26 cellular contexts compared by ENCODE assay signal in the genomic region with DNA sequence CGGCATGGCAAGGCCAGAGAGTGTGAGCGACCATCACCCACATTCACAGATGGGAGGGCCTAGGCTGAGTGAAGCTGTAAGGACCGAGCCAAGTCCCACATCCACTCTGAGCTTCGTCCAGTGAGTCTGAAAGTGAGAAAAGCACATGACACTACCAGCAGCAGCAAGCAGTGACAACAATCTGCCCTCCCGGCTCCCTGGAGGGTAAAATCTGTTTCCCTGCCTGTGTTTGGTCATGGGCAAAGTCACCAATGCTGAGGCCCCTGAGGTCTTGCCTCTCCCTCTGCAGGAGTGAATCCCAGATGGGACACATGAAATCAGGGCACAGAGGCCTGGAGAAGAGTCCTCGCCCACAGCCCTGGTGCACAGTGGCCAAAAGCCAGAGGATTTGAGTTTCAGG. TPM values are rescaled to one million over a fixed set of nuclear protein-coding genes. Genes with fewer than 3 reads are reported as not detected.
DNase-seq lines count a peak whose midpoint lies in the region; ATAC-seq and TF ChIP-seq lines count a peak whose summit lies in the region.
"Had no signal": no experiment of that assay in that cellular context is flagged by ENCODE, and none has a peak within 500 bp of the region (broad histone marks: within the 10 kb centered on the region; RNA-seq: fewer than 3 reads in every experiment).

No MANE protein-coding gene starts in this region.

- no peak for ATAC-seq in activated T-cell treated with anti-CD3 and anti-CD28 coated beads, Interleukin-2, amount 50 U/mL, for 72 hours (replicated peaks in 1 of 2)
- ATAC-seq in GM19463 (IDR thresholded peaks at IDR 0.05; ENCODE audit: unreplicated experiment) (no peak), GM21390 (IDR thresholded peaks at IDR 0.05; ENCODE audit: unreplicated experiment) (no peak)
- ATAC-seq: HepG2, PC-3, Right ventricle myocardium inferior, SK-N-SH treated with all-trans-retinoic acid at 6 μM for 48 hours had no signal

- no peaks in the 10 kb centered on the region for H3K27me3 Mint-ChIP-seq in activated T-cell treated with anti-CD3 and anti-CD28 coated beads, Interleukin-2, amount 50 U/mL, for 72 hours (ENCODE audit: low read depth)
- H3K27me3 Mint-ChIP-seq in osteocyte (ENCODE audit: unreplicated experiment): peaks cover 22% of the 10 kb centered on the region
- peaks cover under 1% of the 10 kb centered on the region for H3K27me3 Mint-ChIP-seq in type B pancreatic cell
- H3K27me3 Mint-ChIP-seq: CD8-positive, alpha-beta memory T cell had no signal

- H3K4me3 Mint-ChIP-seq in activated T-cell treated with anti-CD3 and anti-CD28 coated beads, Interleukin-2, amount 50 U/mL, for 72 hours: no peak overlapping the region
- H3K4me3 Mint-ChIP-seq in osteocyte (ENCODE audit: unreplicated experiment) (no peak overlapping the region), type B pancreatic cell (no peak overlapping the region)
- H3K4me3 Mint-ChIP-seq: CD14-positive monocyte had no signal

- H3K27ac Mint-ChIP-seq in activated T-cell treated with anti-CD3 and anti-CD28 coated beads, Interleukin-2, amount 50 U/mL, for 72 hours: no peak overlapping the region
- H3K27ac Mint-ChIP-seq in osteocyte (ENCODE audit: unreplicated experiment) (no peak overlapping the region), type B pancreatic cell (no peak overlapping the region)
- H3K27ac Mint-ChIP-seq: CD14-positive monocyte had no signal

- DNase-seq in activated T-cell treated with anti-CD3 and anti-CD28 coated beads, Interleukin-2, amount 50 U/mL, for 48 hours: peak; percentile 9 to 10
- DNase-seq in activated T-cell treated with anti-CD3 and anti-CD28 coated beads, Interleukin-2, amount 50 U/mL, for 72 hours: no peak
- peak; percentile 23 for DNase-seq in ecto neural progenitor cell (ENCODE audit: low spot score)
- peak; percentile 49 for DNase-seq in osteocyte (ENCODE audit: extremely low spot score, unreplicated experiment)
- peak; percentile 61 for DNase-seq in type B pancreatic cell (ENCODE audit: extremely low spot score, unreplicated experiment)
- DNase-seq in activated CD4-positive, alpha-beta T cell treated with anti-CD3 and anti-CD28 coated beads for 1 hour: no peak
- DNase-seq: AML-193; Calu3; CD8-positive, alpha-beta memory T cell; DMS79 treated with DMSO at 0.1 percent for 48 hours; Karpas-422; NCI-H1092; NCI-H1436; NCI-H187; NCI-H2171 treated with DMSO at 0.1 percent for 48 hours; NCI-H524; NCI-H748 treated with DMSO at 0.1 percent for 48 hours; NK-92 treated with Interleukin-12 subunit alpha and Interleukin-12 subunit beta, amount 100 ng/mL, for 24 hours; PC-3; SJCRH30 had no signal

- H3K4me1 Mint-ChIP-seq in activated T-cell treated with anti-CD3 and anti-CD28 coated beads, Interleukin-2, amount 50 U/mL, for 72 hours (ENCODE audit: low read depth): peaks cover 15% of the 10 kb centered on the region
- H3K4me1 Mint-ChIP-seq in osteocyte (ENCODE audit: unreplicated experiment) (no peaks in the 10 kb centered on the region), type B pancreatic cell (ENCODE audit: unreplicated experiment) (no peaks in the 10 kb centered on the region)

- H3K36me3 Mint-ChIP-seq in activated T-cell treated with anti-CD3 and anti-CD28 coated beads, Interleukin-2, amount 50 U/mL, for 72 hours (ENCODE audit: insufficient read depth in 2 of 2): peaks cover 44 to 47% of the 10 kb centered on the region in 2 donors
- no peaks in the 10 kb centered on the region for H3K36me3 Mint-ChIP-seq in osteocyte (ENCODE audit: unreplicated experiment)
- H3K36me3 Mint-ChIP-seq in type B pancreatic cell: no peaks in the 10 kb centered on the region

- TF ChIP-seq CTCF in osteocyte (IDR thresholded peaks at IDR 0.05) (no peak), type B pancreatic cell (conservative IDR thresholded peaks at IDR 0.05) (no peak)

- peaks cover 23 to 24% of the 10 kb centered on the region in 2 donors for H3K9me3 Mint-ChIP-seq in activated T-cell treated with anti-CD3 and anti-CD28 coated beads, Interleukin-2, amount 50 U/mL, for 72 hours
- H3K9me3 Mint-ChIP-seq in osteocyte (ENCODE audit: unreplicated experiment) (peaks cover 27% of the 10 kb centered on the region), type B pancreatic cell (peaks cover 7% of the 10 kb centered on the region)

RNA-seq across cellular contexts. Expression of a gene that starts 6.4 kb away (rescaled TPM):
- total RNA-seq in activated T-cell treated with anti-CD3 and anti-CD28 coated beads, Interleukin-2, amount 50 U/mL, for 72 hours: 100 to 1,000 TPM; 136 to 174 TPM
- total RNA-seq in osteocyte (not detected in 2 replicates), type B pancreatic cell (ENCODE audit: low replicate concordance) (not detected in 2 replicates)
- total RNA-seq: Calu3, HepG2, PC-3, SJCRH30 had no signal

RNA-seq across cellular contexts. Expression of a gene that starts 49.9 kb away (rescaled TPM):
- 10 to 100 TPM; 65.2 to 70.2 TPM for total RNA-seq in activated T-cell treated with anti-CD3 and anti-CD28 coated beads, Interleukin-2, amount 50 U/mL, for 72 hours
- 76.3 and 80.0 TPM in 2 replicates for total RNA-seq in osteocyte
- 71.6 and 72.8 TPM in 2 replicates for total RNA-seq in type B pancreatic cell (ENCODE audit: low replicate concordance)

Comparison
In these comparisons a context has a peak if more than half of its experiments do, and no peak if none do; other contexts are left out.
1. DNase-seq: peak in activated T-cell treated with anti-CD3 and anti-CD28 coated beads, Interleukin-2, amount 50 U/mL, for 48 hours (2 of 2), ecto neural progenitor cell (single experiment), osteocyte (single experiment) and type B pancreatic cell (single experiment); none in activated T-cell treated with anti-CD3 and anti-CD28 coated beads, Interleukin-2, amount 50 U/mL, for 72 hours (0 of 2) and activated CD4-positive, alpha-beta T cell treated with anti-CD3 and anti-CD28 coated beads for 1 hour (single experiment).
2. RNA of a gene that starts 6.4 kb away (total RNA-seq): 136 to 174 TPM in activated T-cell treated with anti-CD3 and anti-CD28 coated beads, Interleukin-2, amount 50 U/mL, for 72 hours; not detected in osteocyte and not detected in type B pancreatic cell; every median in the first group is over 100 times any median in the second.